ENCODE assay signal across 30 cellular contexts in genomic region chr15:76333309-76333708, GRCh38. TPM values are rescaled to one million over a fixed set of nuclear protein-coding genes. Genes with fewer than 3 reads are reported as not detected.
"Had no signal": no experiment of that assay in that cellular context is flagged by ENCODE, and none has a peak within 500 bp of the region (broad histone marks: within the 10 kb centered on the region; RNA-seq: fewer than 3 reads in every experiment).

No MANE protein-coding gene starts in this region.

- DNase-seq: hypothalamus; immature natural killer cell; kidney; left colon; left lung; lower lobe of right lung; naive B cell; natural killer cell; pancreas; right cardiac atrium; stimulated activated CD4-positive, alpha-beta T cell treated with anti-CD3 and anti-CD28 coated beads, Interleukin-1b, Interleukin-23, amount 100 ng/mL, for 48 hours; stimulated activated CD4-positive, alpha-beta T cell treated with anti-CD3 and anti-CD28 coated beads, Interleukin-2, amount 100 ng/mL, for 48 hours; stimulated activated CD4-positive, alpha-beta T cell treated with anti-CD3 and anti-CD28 coated beads, Interleukin-4, amount 100 ng/mL, for 4 hours; stimulated activated CD8-positive, alpha-beta memory T cell treated with anti-CD3 and anti-CD28 coated beads, Interleukin-4, amount 100 ng/mL, for 48 hours; stimulated activated naive CD4-positive, alpha-beta T cell treated with Interleukin-2 at 50 U/mL for 16 hours; substantia nigra; thyroid gland; transverse colon; upper lobe of left lung had no signal

- H3K9me3 Mint-ChIP-seq: mesothelial cell of epicardium; natural killer cell; nephron progenitor cell; stimulated activated memory B cell treated with anti-CD40 and anti-IgM and Interleukin-4, amounts not matched to agents 10 μg/mL and 1 μg/mL and 100 μg/mL, for 72 hours; stimulated activated naive CD8-positive, alpha-beta T cell treated with anti-CD3 and anti-CD28 coated beads, Interleukin-15, amount 100 ng/mL, for 72 hours had no signal

- H3K4me1 ChIP-seq: prostate gland had no signal

- H3K36me3 ChIP-seq: left lung, lower lobe of right lung, neural progenitor cell, pancreas, prostate gland, thyroid gland, transverse colon, upper lobe of left lung had no signal

- H3K4me2 ChIP-seq: neural progenitor cell, smooth muscle cell had no signal

- H3K27ac ChIP-seq: left lung, lower lobe of right lung, neural progenitor cell, pancreas, prostate gland, thyroid gland, transverse colon, upper lobe of left lung had no signal

- FAIRE-seq: islet of Langerhans, kidney, pancreas had no signal

- H3K4me3 ChIP-seq: left lung, lower lobe of right lung, neural progenitor cell, pancreas, prostate gland, smooth muscle cell, thyroid gland, transverse colon, upper lobe of left lung had no signal

- H3K9me3 ChIP-seq: left lung, lower lobe of right lung, pancreas, prostate gland, thyroid gland, transverse colon had no signal

- H3K27ac Mint-ChIP-seq: mesothelial cell of epicardium; natural killer cell; nephron progenitor cell; neural progenitor cell; stimulated activated memory B cell treated with anti-CD40 and anti-IgM and Interleukin-4, amounts not matched to agents 10 μg/mL and 1 μg/mL and 100 μg/mL, for 72 hours; stimulated activated naive CD8-positive, alpha-beta T cell treated with anti-CD3 and anti-CD28 coated beads, Interleukin-15, amount 100 ng/mL, for 72 hours had no signal

- H3K4me3 Mint-ChIP-seq: mesothelial cell of epicardium; stimulated activated memory B cell treated with anti-CD40 and anti-IgM and Interleukin-4, amounts not matched to agents 10 μg/mL and 1 μg/mL and 100 μg/mL, for 72 hours; stimulated activated naive CD8-positive, alpha-beta T cell treated with anti-CD3 and anti-CD28 coated beads, Interleukin-15, amount 100 ng/mL, for 72 hours had no signal

- ATAC-seq: left colon; left lung; lower lobe of right lung; natural killer cell; pancreas; stimulated activated memory B cell treated with anti-CD40 and anti-IgM and Interleukin-4, amounts not matched to agents 10 μg/mL and 1 μg/mL and 100 μg/mL, for 72 hours; stimulated activated naive CD8-positive, alpha-beta T cell treated with anti-CD3 and anti-CD28 coated beads, Interleukin-15, amount 100 ng/mL, for 72 hours had no signal

- H3K36me3 Mint-ChIP-seq: mesothelial cell of epicardium; natural killer cell; stimulated activated memory B cell treated with anti-CD40 and anti-IgM and Interleukin-4, amounts not matched to agents 10 μg/mL and 1 μg/mL and 100 μg/mL, for 72 hours had no signal

RNA-seq across cellular contexts. Expression of gene ISL2, which starts 3.3 kb away (rescaled TPM):
- total RNA-seq: natural killer cell, right cardiac atrium, skeletal muscle tissue, temporal lobe, thyroid gland had no signal
- polyA plus RNA-seq: immature natural killer cell, smooth muscle cell, urinary bladder had no signal
